Comparison of ENCODE assay signal across 8 cellular contexts in genomic region chr17:15171433-15172047, GRCh38.
DNase-seq lines count a peak whose midpoint lies in the region; ATAC-seq and TF ChIP-seq lines count a peak whose summit lies in the region.

No MANE protein-coding gene starts in this region.

- peak; percentile 61 to 85 for TF ChIP-seq CTCF in suprapubic skin (IDR thresholded peaks at IDR 0.05)

- peak; percentile 72 for DNase-seq in activated CD4-positive, alpha-beta T cell treated with anti-CD3 and anti-CD28 coated beads, Interleukin-2, amount 10 ng/mL, durations not matched to agents 24 days and 14 days
- DNase-seq in activated CD4-positive, alpha-beta T cell treated with anti-CD3 and anti-CD28 coated beads for 1 hour = no peak
- DNase-seq in HPDE6-E6E7 (ENCODE audit: extremely low spot score) = peak; percentile 49
- DNase-seq in T1000 (lab: John Stamatoyannopoulos, UW) = peak; percentile 70
- DNase-seq in epidermal melanocyte (ENCODE audit: insufficient read length, low spot score) = peak; percentile 75
- peak; percentile 85 for DNase-seq in mesendoderm
- peak; percentile 67 to 80 for DNase-seq in suprapubic skin (ENCODE audit: low spot score in 2 of 2)

- H3K27ac ChIP-seq in mesendoderm (ENCODE audit: low read depth, low read length) = no peak overlapping the region
- no peak overlapping the region for H3K27ac ChIP-seq in suprapubic skin

- intact Hi-C loops in activated CD4-positive, alpha-beta T cell treated with anti-CD3 and anti-CD28 coated beads, Interleukin-2, amount 10 ng/mL, durations not matched to agents 24 days and 14 days (cut with micrococcal nuclease) = loop anchor here (10.0 kb wide), 1 partner anchor 1577 kb away; no protein-coding TSS in a partner anchor

- no peak overlapping the region for H3K9ac ChIP-seq in mesendoderm (ENCODE audit: low read length)

- H2AK5ac ChIP-seq in mesendoderm (ENCODE audit: low read length) = no peak overlapping the region

- no peak overlapping the region for H4K5ac ChIP-seq in mesendoderm (ENCODE audit: low read length)

- no peaks in the 10 kb centered on the region for H3K4me1 Mint-ChIP-seq in activated CD4-positive, alpha-beta T cell treated with anti-CD3 and anti-CD28 coated beads, Interleukin-2, amount 10 ng/mL, durations not matched to agents 24 days and 14 days

- H3K79me2 ChIP-seq in mesendoderm (ENCODE audit: control insufficient read depth, insufficient read depth, low read length) = no peaks in the 10 kb centered on the region

- no peak overlapping the region for H2BK5ac ChIP-seq in mesendoderm (ENCODE audit: low read length)

- H3K9me3 ChIP-seq in suprapubic skin = no peaks in the 10 kb centered on the region

- no peak overlapping the region for H3K4me3 Mint-ChIP-seq in activated CD4-positive, alpha-beta T cell treated with anti-CD3 and anti-CD28 coated beads, Interleukin-2, amount 10 ng/mL, durations not matched to agents 24 days and 14 days

- H3K4me1 ChIP-seq in mesendoderm (ENCODE audit: control insufficient read depth, low read depth, low read length) (no peaks in the 10 kb centered on the region), suprapubic skin (no peaks in the 10 kb centered on the region)

- no peak overlapping the region for H3K18ac ChIP-seq in mesendoderm (ENCODE audit: low read length)

- TF ChIP-seq POLR2A in suprapubic skin (IDR thresholded peaks at IDR 0.05) = no peak

- H3K79me1 ChIP-seq in mesendoderm (ENCODE audit: low read length) = no peaks in the 10 kb centered on the region

- H3K27me3 ChIP-seq in mesendoderm (ENCODE audit: insufficient read depth, low read length, poor library complexity) = no peaks in the 10 kb centered on the region
- H3K27me3 ChIP-seq in suprapubic skin = no peaks in the 10 kb centered on the region

- H3K36me3 ChIP-seq in mesendoderm (ENCODE audit: control insufficient read depth, insufficient read depth, low read length) = no peaks in the 10 kb centered on the region
- no peaks in the 10 kb centered on the region for H3K36me3 ChIP-seq in suprapubic skin

- H3K27ac Mint-ChIP-seq in activated CD4-positive, alpha-beta T cell treated with anti-CD3 and anti-CD28 coated beads, Interleukin-2, amount 10 ng/mL, durations not matched to agents 24 days and 14 days = no peak overlapping the region

- WGBS in mesendoderm (ENCODE audit: extremely low coverage, insufficient coverage, low lambda C conversion rate) = no CpG with 5 or more reads among the region's 7 CpGs
- 23% methylated on average over 7 of the region's 7 CpGs for WGBS in suprapubic skin

- ATAC-seq in GM19023 (IDR thresholded peaks at IDR 0.05; ENCODE audit: unreplicated experiment) = no peak

- H3K4ac ChIP-seq in mesendoderm (ENCODE audit: low read depth, low read length) = no peak overlapping the region

- no peak overlapping the region for H3K56ac ChIP-seq in mesendoderm (ENCODE audit: low read length)

- no peaks in the 10 kb centered on the region for H3K9me3 Mint-ChIP-seq in activated CD4-positive, alpha-beta T cell treated with anti-CD3 and anti-CD28 coated beads, Interleukin-2, amount 10 ng/mL, durations not matched to agents 24 days and 14 days

- no peak overlapping the region for H3K4me3 ChIP-seq in mesendoderm (ENCODE audit: low read length)
- no peak overlapping the region for H3K4me3 ChIP-seq in suprapubic skin

- TF ChIP-seq EP300 in suprapubic skin (IDR thresholded peaks at IDR 0.05) = no peak

- no peaks in the 10 kb centered on the region for H3K36me3 Mint-ChIP-seq in activated CD4-positive, alpha-beta T cell treated with anti-CD3 and anti-CD28 coated beads, Interleukin-2, amount 10 ng/mL, durations not matched to agents 24 days and 14 days (ENCODE audit: low read depth)

- H2BK15ac ChIP-seq in mesendoderm (replicated peaks; ENCODE audit: low read depth) = no peak overlapping the region

- H4K8ac ChIP-seq in mesendoderm (ENCODE audit: low read depth, low read length) = no peak overlapping the region

- no peak overlapping the region for H3K23ac ChIP-seq in mesendoderm (ENCODE audit: low read length)

- H3K27me3 Mint-ChIP-seq in activated CD4-positive, alpha-beta T cell treated with anti-CD3 and anti-CD28 coated beads, Interleukin-2, amount 10 ng/mL, durations not matched to agents 24 days and 14 days = no peaks in the 10 kb centered on the region

- H2BK120ac ChIP-seq in mesendoderm (ENCODE audit: low read depth, low read length) = no peak overlapping the region

- no peak overlapping the region for H3K4me2 ChIP-seq in mesendoderm (ENCODE audit: low read length)
